ENCODE assay signal across 27 cellular contexts in the genomic region with DNA sequence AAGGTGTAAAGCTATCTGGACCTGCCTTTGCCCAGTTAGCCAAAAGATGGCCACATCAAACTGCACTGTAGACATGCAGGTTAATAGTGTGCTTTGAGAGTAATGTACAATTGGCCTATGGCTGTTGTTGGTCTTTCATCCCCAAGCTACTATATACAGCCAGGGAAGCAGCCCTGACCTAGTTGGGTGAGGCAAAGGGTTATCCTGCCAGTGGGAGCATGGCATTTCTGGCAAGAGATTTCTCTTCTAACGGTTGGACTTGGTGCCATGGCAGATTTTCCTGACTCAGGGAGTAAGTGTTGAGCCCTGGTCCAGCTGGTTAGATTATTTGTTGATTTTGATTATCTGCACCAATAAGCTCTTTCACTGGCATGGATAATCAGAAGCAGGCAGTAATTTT.
"Had no signal": no experiment of that assay in that cellular context is flagged by ENCODE, and none has a peak within 500 bp of the region (broad histone marks: within the 10 kb centered on the region; RNA-seq: fewer than 3 reads in every experiment).

No MANE protein-coding gene starts in this region.

- DNase-seq: hippocampal formation; kidney glomerular epithelial cell; left cardiac atrium; left lung; mesendoderm; naive B cell; natural killer cell; nephron progenitor cell; ovary; posterior cingulate gyrus; stimulated activated CD4-positive, alpha-beta T cell treated with anti-CD3 and anti-CD28 coated beads, Interleukin-12 subunit alpha, Interleukin-12 subunit beta, amount 100 ng/mL, for 4 hours; stimulated activated CD4-positive, alpha-beta T cell treated with anti-CD3 and anti-CD28 coated beads, Interleukin-15, amount 100 ng/mL, for 24 hours; stimulated activated CD4-positive, alpha-beta T cell treated with anti-CD3 and anti-CD28 coated beads, Interleukin-2, amount 100 ng/mL, for 24 hours; stimulated activated CD4-positive, alpha-beta T cell treated with anti-CD3 and anti-CD28 coated beads, Interleukin-4, amount 100 ng/mL, for 1 hour; stimulated activated naive B cell treated with anti-CD40 and anti-IgM and Interleukin-4, amounts not matched to agents 10 μg/mL and 1 μg/mL and 100 μg/mL, for 72 hours; stimulated activated naive CD8-positive, alpha-beta T cell treated with anti-CD3 and anti-CD28 coated beads, Interleukin-15, Interleukin-2, amounts not matched to agents 100 U/mL and 50 U/mL, for 24 hours; stomach; testis; thyroid gland; transverse colon; upper lobe of left lung had no signal

- H3K4me1 ChIP-seq: left lung, prostate gland, stomach, testis, thyroid gland, transverse colon, upper lobe of left lung, vagina had no signal

- H3K27me3 ChIP-seq: left lung, ovary, stomach, testis, thyroid gland, transverse colon, upper lobe of left lung, vagina had no signal

- H3K4me1 Mint-ChIP-seq: mesothelial cell of epicardium; naive B cell; natural killer cell; nephron progenitor cell; stimulated activated naive B cell treated with anti-CD40 and anti-IgM and Interleukin-4, amounts not matched to agents 10 μg/mL and 1 μg/mL and 100 μg/mL, for 72 hours had no signal

- H3K4me3 ChIP-seq: left lung, lung, ovary, prostate gland, skin epidermis, stomach, testis, thyroid gland, transverse colon, upper lobe of left lung, vagina had no signal

- H3K27ac Mint-ChIP-seq: mesothelial cell of epicardium; natural killer cell; nephron progenitor cell; stimulated activated naive B cell treated with anti-CD40 and anti-IgM and Interleukin-4, amounts not matched to agents 10 μg/mL and 1 μg/mL and 100 μg/mL, for 72 hours had no signal

- H3K27ac ChIP-seq: left lung, ovary, prostate gland, skin epidermis, stomach, testis, thyroid gland, transverse colon, upper lobe of left lung, vagina had no signal

- H3K36me3 ChIP-seq: ovary, prostate gland had no signal

- H3K27me3 Mint-ChIP-seq: naive B cell; stimulated activated naive B cell treated with anti-CD40 and anti-IgM and Interleukin-4, amounts not matched to agents 10 μg/mL and 1 μg/mL and 100 μg/mL, for 72 hours had no signal

- H3K4me3 Mint-ChIP-seq: mesothelial cell of epicardium; naive B cell; natural killer cell; nephron progenitor cell; stimulated activated naive B cell treated with anti-CD40 and anti-IgM and Interleukin-4, amounts not matched to agents 10 μg/mL and 1 μg/mL and 100 μg/mL, for 72 hours had no signal

- ATAC-seq: left cardiac atrium; left lung; natural killer cell; sciatic nerve; stimulated activated naive B cell treated with anti-CD40 and anti-IgM and Interleukin-4, amounts not matched to agents 10 μg/mL and 1 μg/mL and 100 μg/mL, for 72 hours; stimulated activated naive CD8-positive, alpha-beta T cell treated with anti-CD3 and anti-CD28 coated beads, Interleukin-15, Interleukin-2, amounts not matched to agents 100 U/mL and 50 U/mL, for 24 hours had no signal
